In the genomic region with DNA sequence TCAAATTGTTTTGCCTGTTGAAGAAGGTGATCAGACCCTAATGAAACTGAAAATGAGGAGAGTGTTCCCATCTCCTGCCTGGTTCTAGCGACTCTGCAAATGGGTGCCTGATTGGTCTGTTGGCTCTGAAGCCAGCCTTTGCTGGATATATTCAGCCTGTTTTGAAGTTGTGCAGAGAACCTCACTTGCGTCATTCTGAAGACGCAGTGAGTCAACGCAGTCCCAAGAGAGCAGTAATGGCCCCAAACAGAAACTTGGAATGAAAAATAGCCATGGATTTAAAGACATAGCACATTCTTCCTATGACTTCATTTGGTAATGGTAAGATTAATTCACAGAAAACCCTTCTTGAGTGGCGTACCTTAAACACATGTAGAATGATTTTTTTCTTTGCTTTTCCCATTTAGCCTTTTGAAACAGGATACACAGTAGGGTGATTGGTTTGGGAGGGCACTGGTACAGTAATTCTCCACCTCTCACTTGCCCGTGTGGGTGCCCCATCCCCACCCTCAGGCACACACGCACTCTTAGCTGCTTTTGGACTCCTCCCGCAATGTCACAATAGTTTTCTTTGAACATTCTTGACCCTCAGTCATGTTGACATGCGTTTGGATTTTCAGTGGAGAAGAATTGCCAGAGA, we compare ENCODE assay signal across 9 cellular contexts. TPM values are rescaled to one million over a fixed set of nuclear protein-coding genes. Genes with fewer than 3 reads are reported as not detected.
A peak's percentile ranks its signal among the peaks of the same experiment; 100 is the strongest.
DNase-seq lines count a peak whose midpoint lies in the region; ATAC-seq, FAIRE-seq and TF ChIP-seq lines count a peak whose summit lies in the region.
"Had no signal": no experiment of that assay in that cellular context is flagged by ENCODE, and none has a peak within 500 bp of the region (broad histone marks: within the 10 kb centered on the region; RNA-seq: fewer than 3 reads in every experiment).

No MANE protein-coding gene starts in this region.

- POLR2A ChIA-PET in AG04450 (lab: Yijun Ruan, JAX): interaction anchor here (0.6 to 1.5 kb wide), 2 partner anchors 66 to 72 kb away, joined by 5 to 6 read pairs; no protein-coding TSS in a partner anchor

- no peak for ATAC-seq in GM18861 (IDR thresholded peaks at IDR 0.05; ENCODE audit: unreplicated experiment)

- peaks cover 7% of the 10 kb centered on the region for H3K27me3 Mint-ChIP-seq in nephron (ENCODE audit: low read depth)

- DNase-seq in AG04450 (ENCODE audit: low read depth, low spot score) (peak; percentile 85), MV-4-11 (lab: John Stamatoyannopoulos, UW) (peak; percentile 70), H7 (no peak), NCI-H187 treated with DMSO at 0.1 percent for 48 hours (lab: John Stamatoyannopoulos, UW) (no peak), ecto neural progenitor cell (ENCODE audit: low spot score) (no peak)

- H3K27ac Mint-ChIP-seq in nephron: peak overlapping the region; percentile 63 to 83 (median 74)

- peak overlapping the region in 2 of 3 experiments; percentile 5 to 46 for H3K4me3 Mint-ChIP-seq in nephron

- peaks cover 7% of the 10 kb centered on the region for H3K36me3 Mint-ChIP-seq in nephron (ENCODE audit: low read depth)

- TF ChIP-seq CTCF in AG04450 (IDR thresholded peaks at IDR 0.05; ENCODE audit: low read depth, low read length) (no peak), nephron (IDR thresholded peaks at IDR 0.05; ENCODE audit: unreplicated experiment in 3 of 3) (no peak)

- H3K27me3 ChIP-seq in AG04450 (ENCODE audit: control insufficient read depth, insufficient read depth, low read length) (no peaks in the 10 kb centered on the region), H7 (ENCODE audit: control insufficient read depth, insufficient read depth, low read length) (no peaks in the 10 kb centered on the region)

- peaks cover 44% of the 10 kb centered on the region for H3K4me1 Mint-ChIP-seq in nephron

- CTCF ChIA-PET in AG04450 (lab: Charles Lee): interaction anchor here (0.8 to 1.6 kb wide), 3 partner anchors 10 to 89 kb away, joined by 3 to 5 read pairs (median 3); no protein-coding TSS in a partner anchor

- peak overlapping the region; percentile 94 for H3K27ac ChIP-seq in AG04450 (ENCODE audit: low read depth, low read length)

- H3K9me3 Mint-ChIP-seq in nephron: peaks cover 10% of the 10 kb centered on the region

- peak overlapping the region; percentile 47 for H3K4me3 ChIP-seq in AG04450 (ENCODE audit: low read depth, low read length)
- no peak overlapping the region for H3K4me3 ChIP-seq in H7 (ENCODE audit: insufficient read depth, low read depth, low read length)

- H3K9me3 ChIP-seq in AG04450 (ENCODE audit: control insufficient read depth, insufficient read depth, low read length): peaks cover 6% of the 10 kb centered on the region; the same call in 1 of the 2 replicates

- FAIRE-seq in endometrium (lab: Jason Lieb, UNC): peak; percentile 76
- FAIRE-seq: D721Med had no signal

- no peaks in the 10 kb centered on the region for H3K36me3 ChIP-seq in H7 (replicated peaks; ENCODE audit: control insufficient read depth, insufficient read depth, low read length)

RNA-seq across cellular contexts. Expression of gene ABL1, which starts 54.1 kb away (rescaled TPM):
- 37.5 and 51.3 TPM in 2 replicates for polyA plus RNA-seq in AG04450 (2011; rRNA removed)
- 81.5 and 92.0 TPM in 2 replicates for polyA minus RNA-seq in AG04450 (2011; rRNA and poly(A)+ RNA removed)
- 57.6 and 61.5 TPM in 2 replicates for total RNA-seq in H7 (2014; rRNA removed; shearing (Covaris generic))

Comparison
In these comparisons a context has a peak if more than half of its experiments do, and no peak if none do; other contexts are left out.
1. DNase-seq: peak in AG04450 (single experiment) and MV-4-11 (single experiment); none in H7 (single experiment), NCI-H187 treated with DMSO at 0.1 percent for 48 hours (single experiment) and ecto neural progenitor cell (single experiment).